10 cellular contexts compared by ENCODE assay signal in genomic region chr6:125512621-125513020, GRCh38.
DNase-seq lines count a peak whose midpoint lies in the region; ATAC-seq, FAIRE-seq and TF ChIP-seq lines count a peak whose summit lies in the region.
"Had no signal": no experiment of that assay in that cellular context is flagged by ENCODE, and none has a peak within 500 bp of the region (broad histone marks: within the 10 kb centered on the region; RNA-seq: fewer than 3 reads in every experiment).

No MANE protein-coding gene starts in this region.

- POLR2A ChIA-PET in HepG2 (lab: Yijun Ruan, JAX) = no interaction called here
- POLR2A ChIA-PET in CD8-positive, alpha-beta memory T cell (lab: Charles Lee) = no interaction called here

- H3K27me3 ChIP-seq in GM23248 (replicated peaks; ENCODE audit: insufficient read depth) = no peaks in the 10 kb centered on the region
- no peaks in the 10 kb centered on the region; a peak in 1 of 5 replicates for H3K27me3 ChIP-seq in HepG2 (ENCODE audit: control insufficient read depth in 1 of 2, insufficient read depth in 2 of 2, low read length in 2 of 2)
- H3K27me3 ChIP-seq in CD8-positive, alpha-beta memory T cell (ENCODE audit: insufficient read depth, low read length, poor library complexity, severe bottlenecking) = no peaks in the 10 kb centered on the region

- in situ Hi-C loops in GM23248 (cut with MboI) = no loop called here
- in situ Hi-C loops in HepG2 (cut with HindIII; ENCODE audit: extremely low pct_ligation_motif_present, low pct_unique_long_range_greater_than_20kb) = loop anchor here (10.0 kb wide), 1 partner anchor 232 kb away; the partner anchor contains the start of gene HEY2

- TF ChIP-seq CTCF in NB4 (IDR thresholded peaks at IDR 0.05; ENCODE audit: low read depth, low read length) (peak; percentile 39), HepG2 (CRISPR knock-in tag; IDR thresholded peaks at IDR 0.05) (peak; percentile 37; the same call in 1 of the 2 replicates)

- CTCF ChIA-PET in HepG2 (lab: Yijun Ruan, JAX; ENCODE audit: low intra/inter-chr PET ratio, low total read pairs) = no interaction called here
- CTCF ChIA-PET in CD8-positive, alpha-beta memory T cell (lab: Charles Lee) = no interaction called here

- H3K36me3 ChIP-seq in GM23248 (ENCODE audit: low read depth) (no peaks in the 10 kb centered on the region), HepG2 (replicated peaks in 1 of 2; ENCODE audit: control insufficient read depth in 1 of 2, insufficient read depth in 2 of 2, low read length in 2 of 2) (no peaks in the 10 kb centered on the region)
- H3K36me3 ChIP-seq in CD8-positive, alpha-beta memory T cell (ENCODE audit: insufficient read depth, low read length) = no peaks in the 10 kb centered on the region

- BruUV-seq in HepG2 (replicated peaks; lab: Mats Ljungman, UMichigan) = no TSS peak

- H3K79me2 ChIP-seq in GM23248 (ENCODE audit: insufficient read depth) = no peaks in the 10 kb centered on the region
- H3K79me2 ChIP-seq in HepG2 (ENCODE audit: insufficient read depth, low read length) = no peaks in the 10 kb centered on the region

- no peaks in the 10 kb centered on the region for H3F3A ChIP-seq in GM23248 (ENCODE audit: insufficient read depth)

- H3K4me2 ChIP-seq in GM23248 (ENCODE audit: unreplicated experiment) (no peak overlapping the region), HepG2 (ENCODE audit: low read depth, low read length) (no peak overlapping the region)

- H3K27ac Mint-ChIP-seq in CD8-positive, alpha-beta memory T cell = no peak overlapping the region
- H3K27ac Mint-ChIP-seq: activated naive CD8-positive, alpha-beta T cell treated with anti-CD3 and anti-CD28 coated beads, Interleukin-2, amount 10 ng/mL, durations not matched to agents 7 days and 5 days; stimulated activated effector memory CD8-positive, alpha-beta T cell treated with anti-CD3 and anti-CD28 coated beads, Interleukin-12 subunit alpha, Interleukin-12 subunit beta, amount 100 ng/mL, for 72 hours had no signal

- no peak for TF ChIP-seq EP300 in HepG2 (IDR thresholded peaks at IDR 0.05; ENCODE audit: low read depth in 2 of 2, low read length in 2 of 2)
- TF ChIP-seq EP300 in HepG2 (CRISPR knock-in tag; IDR thresholded peaks at IDR 0.05; ENCODE audit: borderline replicate concordance) = no peak

- intact Hi-C loops in HepG2 (cut with micrococcal nuclease; ENCODE audit: unreplicated experiment) = loop anchor here (2.0 to 5.0 kb wide), 2 partner anchors 240 to 460 kb away; no protein-coding TSS in a partner anchor

- WGBS in GM23248 (ENCODE audit: low coverage in 1 of 2, low lambda C conversion rate in 2 of 2, missing lambda C conversion rate in 2 of 2), 2 experiments = 15 to 31% methylated on average over 2 of the region's 2 CpGs
- 0% methylated on average over 2 of the region's 2 CpGs for WGBS in HepG2 (ENCODE audit: low lambda C conversion rate)

- no peak overlapping the region for H3K9ac ChIP-seq in GM23248
- H3K9ac ChIP-seq in HepG2 (ENCODE audit: insufficient read depth, low read depth, low read length) = no peak overlapping the region

- H3K4me3 Mint-ChIP-seq in CD8-positive, alpha-beta memory T cell = no peak overlapping the region
- H3K4me3 Mint-ChIP-seq: activated naive CD8-positive, alpha-beta T cell treated with anti-CD3 and anti-CD28 coated beads, Interleukin-2, amount 10 ng/mL, durations not matched to agents 7 days and 5 days; stimulated activated effector memory CD8-positive, alpha-beta T cell treated with anti-CD3 and anti-CD28 coated beads, Interleukin-12 subunit alpha, Interleukin-12 subunit beta, amount 100 ng/mL, for 72 hours had no signal

- H3K4me1 ChIP-seq in GM23248 (ENCODE audit: insufficient read depth) = no peaks in the 10 kb centered on the region
- peaks cover 16% of the 10 kb centered on the region for H3K4me1 ChIP-seq in HepG2 (ENCODE audit: insufficient read depth, low read length)
- no peaks in the 10 kb centered on the region for H3K4me1 ChIP-seq in CD8-positive, alpha-beta memory T cell (ENCODE audit: insufficient read depth, low read length)

- H3K4me3 ChIP-seq in GM23248 = no peak overlapping the region
- H3K4me3 ChIP-seq in NB4 (ENCODE audit: low read depth, low read length) = no peak overlapping the region
- no peak overlapping the region for H3K4me3 ChIP-seq in HepG2 (replicated peaks in 1 of 3; ENCODE audit: insufficient read depth in 1 of 3, low read depth in 2 of 3, low read length in 3 of 3)
- H3K4me3 ChIP-seq in CD8-positive, alpha-beta memory T cell (ENCODE audit: low read length) = no peak overlapping the region
- H3K4me3 ChIP-seq: mucosa of descending colon had no signal

- H2AFZ ChIP-seq in GM23248 = no peak overlapping the region
- no peak overlapping the region for H2AFZ ChIP-seq in HepG2 (ENCODE audit: low read length)

- TF ChIP-seq POLR2A in NB4 (IDR thresholded peaks at IDR 0.05; ENCODE audit: extremely low read depth, insufficient read length) = no peak
- TF ChIP-seq POLR2A in HepG2 (IDR thresholded peaks at IDR 0.05; ENCODE audit: insufficient read depth in 1 of 2, low read depth in 2 of 2, low read length in 2 of 2) = no peak

- no peaks in the 10 kb centered on the region for H3K9me2 ChIP-seq in GM23248 (ENCODE audit: insufficient read depth)

- DNase-seq in GM23248 = peak; percentile 14
- DNase-seq in NB4 (ENCODE audit: low read depth) = peak; percentile 27
- DNase-seq in HepG2 (ENCODE audit: low spot score) = peak; percentile 12
- DNase-seq in CD8-positive, alpha-beta memory T cell = no peak
- DNase-seq in NOMO-1 treated with DMSO at 0.1 percent for 48 hours (lab: John Stamatoyannopoulos, UW; ENCODE audit: unreplicated experiment) = no peak
- DNase-seq: activated naive CD8-positive, alpha-beta T cell treated with anti-CD3 and anti-CD28 coated beads, Interleukin-2, amount 10 ng/mL, durations not matched to agents 7 days and 5 days had no signal

- no peaks in the 10 kb centered on the region for H3K4me1 Mint-ChIP-seq in CD8-positive, alpha-beta memory T cell
- H3K4me1 Mint-ChIP-seq: activated naive CD8-positive, alpha-beta T cell treated with anti-CD3 and anti-CD28 coated beads, Interleukin-2, amount 10 ng/mL, durations not matched to agents 7 days and 5 days; stimulated activated effector memory CD8-positive, alpha-beta T cell treated with anti-CD3 and anti-CD28 coated beads, Interleukin-12 subunit alpha, Interleukin-12 subunit beta, amount 100 ng/mL, for 72 hours had no signal

- H3K27ac ChIP-seq in GM23248 (no peak overlapping the region), HepG2 (ENCODE audit: extremely low read length, insufficient read depth, low read length) (no peak overlapping the region)
- no peak overlapping the region for H3K27ac ChIP-seq in CD8-positive, alpha-beta memory T cell (ENCODE audit: low read depth, low read length)

- H4K20me1 ChIP-seq in GM23248 (ENCODE audit: insufficient read depth) (no peaks in the 10 kb centered on the region), HepG2 (ENCODE audit: insufficient read depth, low read length) (no peaks in the 10 kb centered on the region)

- H3K36me3 Mint-ChIP-seq in CD8-positive, alpha-beta memory T cell = no peaks in the 10 kb centered on the region
- H3K36me3 Mint-ChIP-seq: activated naive CD8-positive, alpha-beta T cell treated with anti-CD3 and anti-CD28 coated beads, Interleukin-2, amount 10 ng/mL, durations not matched to agents 7 days and 5 days; stimulated activated effector memory CD8-positive, alpha-beta T cell treated with anti-CD3 and anti-CD28 coated beads, Interleukin-12 subunit alpha, Interleukin-12 subunit beta, amount 100 ng/mL, for 72 hours had no signal

- ATAC-seq in GM18520 (IDR thresholded peaks at IDR 0.05; ENCODE audit: unreplicated experiment) (peak; percentile 64), HepG2 (peak; percentile 84), HG03039 (IDR thresholded peaks at IDR 0.05; ENCODE audit: unreplicated experiment) (no peak)
- ATAC-seq: mucosa of descending colon; stimulated activated effector memory CD8-positive, alpha-beta T cell treated with anti-CD3 and anti-CD28 coated beads, Interleukin-12 subunit alpha, Interleukin-12 subunit beta, amount 100 ng/mL, for 72 hours had no signal

- no peak for TF ChIP-seq RAD21 in HepG2 (CRISPR knock-in tag; IDR thresholded peaks at IDR 0.05)

- peaks cover 2 to 8% of the 10 kb centered on the region in 2 donors for H3K27me3 Mint-ChIP-seq in CD8-positive, alpha-beta memory T cell

- H3K9me3 ChIP-seq in GM23248 (ENCODE audit: low read depth) (no peaks in the 10 kb centered on the region), HepG2 (ENCODE audit: low read length) (no peaks in the 10 kb centered on the region)
- H3K9me3 ChIP-seq in CD8-positive, alpha-beta memory T cell (ENCODE audit: low read length) = no peaks in the 10 kb centered on the region
- H3K9me3 ChIP-seq: mucosa of descending colon had no signal

- FAIRE-seq in HepG2 (lab: Jason Lieb, UNC) = no peak

- H3K9me3 Mint-ChIP-seq in CD8-positive, alpha-beta memory T cell = peaks cover 0 to 6% (median 3%) of the 10 kb centered on the region in 5 donors
- H3K9me3 Mint-ChIP-seq: activated naive CD8-positive, alpha-beta T cell treated with anti-CD3 and anti-CD28 coated beads, Interleukin-2, amount 10 ng/mL, durations not matched to agents 7 days and 5 days; stimulated activated effector memory CD8-positive, alpha-beta T cell treated with anti-CD3 and anti-CD28 coated beads, Interleukin-12 subunit alpha, Interleukin-12 subunit beta, amount 100 ng/mL, for 72 hours had no signal

TF ChIP-seq in HepG2, 621 proteins besides CTCF, POLR2A, EP300 and RAD21 (continues in another document):
- no peak for TF ChIP-seq CSRNP2 (CRISPR knock-in tag; conservative IDR thresholded peaks at IDR 0.05; ENCODE audit: low read depth)

Comparison
In these comparisons a context has a peak if more than half of its experiments do, and no peak if none do; other contexts are left out.
1. DNase-seq: peak in GM23248 (single experiment), NB4 (single experiment) and HepG2 (single experiment); none in CD8-positive, alpha-beta memory T cell (0 of 5) and NOMO-1 treated with DMSO at 0.1 percent for 48 hours (single experiment).